In the genomic region with DNA sequence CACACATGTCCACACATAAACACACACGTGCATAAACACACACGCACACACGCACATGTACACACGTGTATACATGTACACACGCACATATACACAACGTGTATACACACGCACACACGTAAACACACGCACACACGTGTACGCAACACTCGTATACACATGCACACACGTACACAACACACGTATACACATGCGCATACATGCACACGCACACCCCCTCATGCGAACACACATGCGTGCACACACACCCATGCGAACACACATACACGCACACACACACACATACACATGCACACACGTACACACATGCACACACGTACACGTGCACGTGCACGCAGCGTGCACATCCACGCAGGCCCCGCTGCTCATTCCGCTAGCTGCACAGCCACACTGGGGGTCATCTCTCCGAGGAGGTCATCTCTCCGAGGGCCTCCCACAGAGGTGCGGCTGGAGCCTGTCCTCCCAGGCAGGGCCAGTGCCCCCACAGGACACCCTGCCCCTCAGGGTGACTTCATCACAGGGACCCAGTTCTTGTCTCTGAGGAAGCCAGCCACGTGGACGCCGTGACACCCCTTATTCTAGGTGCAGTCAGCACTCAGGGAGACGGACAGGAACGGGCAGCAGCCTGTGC, we compare ENCODE assay signal across 16 cellular contexts. TPM values are rescaled to one million over a fixed set of nuclear protein-coding genes. Genes with fewer than 3 reads are reported as not detected.
DNase-seq lines count a peak whose midpoint lies in the region; ATAC-seq, FAIRE-seq and TF ChIP-seq lines count a peak whose summit lies in the region.
"Had no signal": no experiment of that assay in that cellular context is flagged by ENCODE, and none has a peak within 500 bp of the region (broad histone marks: within the 10 kb centered on the region; RNA-seq: fewer than 3 reads in every experiment).

No MANE protein-coding gene starts in this region.

- TF ChIP-seq RAD21 in GM12878 (IDR thresholded peaks at IDR 0.05; ENCODE audit: insufficient read depth, low read depth, low read length) = no peak

- BruUV-seq in Caco-2 (replicated peaks; lab: Mats Ljungman, UMichigan) (no TSS peak), GM12878 (replicated peaks; lab: Mats Ljungman, UMichigan) (no TSS peak)

- H3K9me3 ChIP-seq in Caco-2 (no peaks in the 10 kb centered on the region), GM12878 (replicated peaks; ENCODE audit: control insufficient read depth, insufficient read depth, low read length) (no peaks in the 10 kb centered on the region)
- H3K9me3 ChIP-seq: HAP-1 had no signal

- no peaks in the 10 kb centered on the region for H3K4me1 Mint-ChIP-seq in Caco-2 (ENCODE audit: low read depth, unreplicated experiment)
- H3K4me1 Mint-ChIP-seq in neural crest cell = peaks cover 2% of the 10 kb centered on the region

- H3K9ac ChIP-seq in GM12878 (ENCODE audit: control insufficient read depth, insufficient read depth, low read length) = no peak overlapping the region

- CTCF ChIA-PET in Caco-2 (lab: Charles Lee) (no interaction called here), GM12878 (lab: Yijun Ruan, JAX) (no interaction called here)

- no peak overlapping the region for H3K27ac ChIP-seq in GM12878 (ENCODE audit: control insufficient read depth, insufficient read depth)

- peak overlapping the region; percentile 42 for H3K27ac Mint-ChIP-seq in Caco-2 (ENCODE audit: unreplicated experiment)
- H3K27ac Mint-ChIP-seq in neural crest cell (ENCODE audit: unreplicated experiment) = peak overlapping the region; percentile 12

- H2AFZ ChIP-seq in GM12878 (ENCODE audit: control insufficient read depth, low read depth, low read length) = no peak overlapping the region

- H3K9me3 Mint-ChIP-seq in Caco-2 (ENCODE audit: unreplicated experiment) (no peaks in the 10 kb centered on the region), neural crest cell (no peaks in the 10 kb centered on the region)

- SMC1A ChIA-PET in GM12878 (lab: Charles Lee; ENCODE audit: uncharacterized antibody, unreplicated experiment) = interaction anchor here (0.8 kb wide), 1 partner anchor 15 kb away, joined by 4 read pairs; no protein-coding TSS in a partner anchor

- peaks cover 2% of the 10 kb centered on the region; the same call in 1 of the 2 replicates for H3K79me2 ChIP-seq in GM12878 (ENCODE audit: control insufficient read depth, insufficient read depth, low read length)

- DNase-seq in Caco-2 (no peak), GM12878 (ENCODE audit: low read depth, low spot score) (no peak), neural crest cell (ENCODE audit: low read depth, low spot score) (no peak), NCI-H345 (lab: John Stamatoyannopoulos, UW) (no peak)
- no peak for DNase-seq in stimulated activated CD4-positive, alpha-beta T cell treated with anti-CD3 and anti-CD28 coated beads, Interleukin-12 subunit alpha, Interleukin-12 subunit beta, amount 100 ng/mL, for 4 hours
- DNase-seq: AML-193; CD8-positive, alpha-beta memory T cell; MV-4-11; NCI-H1417 treated with DMSO at 0.1 percent for 48 hours; NCI-H2029 treated with DMSO at 0.1 percent for 48 hours; NCI-H524; SHP77 treated with DMSO at 0.1 percent for 48 hours had no signal

- TF ChIP-seq CTCF in Caco-2 (IDR thresholded peaks at IDR 0.05; ENCODE audit: insufficient read depth in 1 of 2, low read depth in 1 of 2, low read length in 1 of 2, severe bottlenecking in 1 of 2, unreplicated experiment in 1 of 2) (no peak), GM12878 (IDR thresholded peaks at IDR 0.05 in 2 of 3, conservative IDR thresholded peaks at IDR 0.05 in 1 of 3; ENCODE audit: control insufficient read depth in 2 of 3, extremely low read depth in 1 of 3, insufficient read depth in 1 of 3, low read depth in 3 of 3, low read length in 3 of 3) (no peak), neural crest cell (conservative IDR thresholded peaks at IDR 0.05) (no peak)

- RAD21 ChIA-PET in GM12878 (lab: Charles Lee; ENCODE audit: unreplicated experiment) = no interaction called here

- TF ChIP-seq POLR2A in GM12878 (IDR thresholded peaks at IDR 0.05; ENCODE audit: low read depth, low read length) = peak; percentile 66

- H3K4me1 ChIP-seq in Caco-2 (no peaks in the 10 kb centered on the region), GM12878 (ENCODE audit: control insufficient read depth, insufficient read depth, low read length) (peaks cover 7% of the 10 kb centered on the region; the same call in 1 of the 2 replicates)
- H3K4me1 ChIP-seq: HAP-1 had no signal

- H4K20me1 ChIP-seq in GM12878 (ENCODE audit: control insufficient read depth, insufficient read depth) = no peaks in the 10 kb centered on the region

- H3K27me3 Mint-ChIP-seq in Caco-2 (ENCODE audit: insufficient read depth, unreplicated experiment) (no peaks in the 10 kb centered on the region), neural crest cell (ENCODE audit: low read depth) (no peaks in the 10 kb centered on the region)
- H3K27me3 Mint-ChIP-seq: CD8-positive, alpha-beta memory T cell had no signal

- H3K4me3 Mint-ChIP-seq in Caco-2 (ENCODE audit: unreplicated experiment) (no peak overlapping the region), neural crest cell (no peak overlapping the region)
- H3K4me3 Mint-ChIP-seq: CD8-positive, alpha-beta memory T cell had no signal

- H3K4me2 ChIP-seq in GM12878 (ENCODE audit: control insufficient read depth, insufficient read depth) = no peak overlapping the region

- in situ Hi-C loops in GM12878 (cut with MboI) = no loop called here

- intact Hi-C loops in Caco-2 (cut with micrococcal nuclease; ENCODE audit: unreplicated experiment) (no loop called here), GM12878 (cut with micrococcal nuclease; ENCODE audit: unreplicated experiment) (no loop called here)

- TF ChIP-seq EP300 in GM12878 (IDR thresholded peaks at IDR 0.05; ENCODE audit: borderline replicate concordance in 1 of 2, control insufficient read depth in 1 of 2, low read depth in 2 of 2, low read length in 2 of 2) = no peak

- peaks cover 34% of the 10 kb centered on the region for H3K36me3 Mint-ChIP-seq in Caco-2 (ENCODE audit: insufficient read depth, unreplicated experiment)
- H3K36me3 Mint-ChIP-seq in neural crest cell (ENCODE audit: low read depth) = peaks cover 3% of the 10 kb centered on the region

- POLR2A ChIA-PET in Caco-2 (lab: Charles Lee) (no interaction called here), GM12878 (lab: Charles Lee) (interaction anchor here (0.6 kb wide), 1 partner anchor 14 kb away, joined by 3 read pairs; no protein-coding TSS in a partner anchor)

- no peak for FAIRE-seq in GM12878 (lab: Jason Lieb, UNC)
- FAIRE-seq: RCC 7860 had no signal

- ATAC-seq in GM12878 = no peak
- no peak for ATAC-seq in GM21390 (IDR thresholded peaks at IDR 0.05; ENCODE audit: unreplicated experiment)

- WGBS in GM12878 (ENCODE audit: insufficient coverage, insufficient replicate concordance, low lambda C conversion rate, missing lambda C conversion rate) = 97% methylated on average over 35 of the region's 37 CpGs

- no peak overlapping the region for H3K4me3 ChIP-seq in Caco-2 (ENCODE audit: low read depth, low read length)
- H3K4me3 ChIP-seq in GM12878 = no peak overlapping the region
- H3K4me3 ChIP-seq: HAP-1 had no signal

- peaks cover 1% of the 10 kb centered on the region; the same call in 1 of the 2 replicates for H3K36me3 ChIP-seq in Caco-2 (ENCODE audit: control insufficient read depth, insufficient read depth, low read length)
- H3K36me3 ChIP-seq in GM12878 (ENCODE audit: control insufficient read depth in 2 of 2, insufficient read depth in 2 of 2, low read length in 1 of 2) = peaks cover 4 to 17% of the 10 kb centered on the region in 2 experiments; a peak in 3 of 4 replicates

- no peaks in the 10 kb centered on the region for H3K27me3 ChIP-seq in Caco-2 (replicated peaks; ENCODE audit: control insufficient read depth, insufficient read depth, low read length)
- H3K27me3 ChIP-seq in GM12878 (replicated peaks in 1 of 2; ENCODE audit: control insufficient read depth in 2 of 2, insufficient read depth in 2 of 2, low read length in 1 of 2) = no peaks in the 10 kb centered on the region

RNA-seq across cellular contexts. Expression of a gene that starts 25.9 kb away (rescaled TPM):
- 24.0 and 25.1 TPM in 2 replicates for total RNA-seq in Caco-2 (2022)
- not detected in 2 replicates for total RNA-seq in GM12878 (2013; cell fraction: nucleolus; rRNA removed)
- not detected in 2 replicates for total RNA-seq in GM12878 (2014; rRNA removed)
- total RNA-seq in GM12878 (2014; rRNA removed; fragmentation: Illumina TruSeq; extraction: Trizol) = not detected in 2 replicates
- total RNA-seq in GM12878 (2021) = not detected in 2 replicates
- polyA plus RNA-seq in GM12878 (2011; ENCODE audit: low read depth) = not detected
- not detected in 2 replicates for polyA plus RNA-seq in GM12878 (2011; rRNA removed)
- not detected in 2 replicates for polyA plus RNA-seq in GM12878 (2011; cell fraction: cytosol; rRNA removed)
- 0.04 and 0.07 TPM in 2 replicates for polyA plus RNA-seq in GM12878 (2011; cell fraction: nucleus; rRNA removed)
- polyA plus RNA-seq in GM12878 (2012) = not detected in 2 replicates
- polyA plus RNA-seq in GM12878 (2014; fragmentation: Illumina TruSeq; extraction: Trizol) = not detected in 2 replicates
- not detected for polyA plus RNA-seq in GM12878 (2014; fragmentation: Nextera tagmentation; extraction: Ambion mirVana)
- not detected in 2 replicates for polyA plus RNA-seq in GM12878 (2014; rRNA removed)
- not detected for polyA plus RNA-seq in GM12878 (2016; fragmentation: Nextera tagmentation; extraction: Ambion mirVana)
- not detected in 2 replicates for polyA minus RNA-seq in GM12878 (2011; rRNA and poly(A)+ RNA removed)
- not detected in 2 replicates for polyA minus RNA-seq in GM12878 (2011; cell fraction: cytosol; rRNA and poly(A)+ RNA removed)
- not detected in 2 replicates for polyA minus RNA-seq in GM12878 (2011; cell fraction: nucleus; rRNA and poly(A)+ RNA removed)
- not detected in 2 replicates for total RNA-seq in neural crest cell
- total RNA-seq: CD8-positive, alpha-beta memory T cell; Daoy had no signal
- polyA plus RNA-seq: CD8-positive, alpha-beta memory T cell had no signal

RNA-seq across cellular contexts. Expression of a gene that starts 33.5 kb away (rescaled TPM):
- total RNA-seq in Caco-2 (2022) (24.8 and 25.6 TPM in 2 replicates), GM12878 (2014; rRNA removed) (10.2 and 12.5 TPM in 2 replicates), GM12878 (2014; rRNA removed; fragmentation: Illumina TruSeq; extraction: Trizol) (9.5 and 11.4 TPM in 2 replicates), GM12878 (2021) (8.6 and 9.0 TPM in 2 replicates), neural crest cell (12.7 and 13.1 TPM in 2 replicates)
- 117 and 121 TPM in 2 replicates for total RNA-seq in GM12878 (2013; cell fraction: nucleolus; rRNA removed)
- polyA plus RNA-seq in GM12878 (2011; ENCODE audit: low read depth) = 4.5 TPM
- polyA plus RNA-seq in GM12878 (2011; rRNA removed) (15.9 and 17.0 TPM in 2 replicates), GM12878 (2014; fragmentation: Illumina TruSeq; extraction: Trizol) (7.0 and 12.4 TPM in 2 replicates), GM12878 (2014; fragmentation: Nextera tagmentation; extraction: Ambion mirVana) (1 to 10 TPM; 3.7 to 6.6 TPM), GM12878 (2014; rRNA removed) (8.9 and 10.2 TPM in 2 replicates), GM12878 (2016; fragmentation: Nextera tagmentation; extraction: Ambion mirVana) (10 to 100 TPM; 15.0 to 17.9 TPM)
- 10.8 and 11.2 TPM in 2 replicates for polyA plus RNA-seq in GM12878 (2011; cell fraction: cytosol; rRNA removed)
- 22.4 and 24.8 TPM in 2 replicates for polyA plus RNA-seq in GM12878 (2011; cell fraction: nucleus; rRNA removed)
- 6.9 and 7.6 TPM in 2 replicates for polyA plus RNA-seq in GM12878 (2012)
- 11.1 and 20.0 TPM in 2 replicates for polyA minus RNA-seq in GM12878 (2011; rRNA and poly(A)+ RNA removed)
- polyA minus RNA-seq in GM12878 (2011; cell fraction: cytosol; rRNA and poly(A)+ RNA removed) = 2.1 and 2.7 TPM in 2 replicates
- 11.1 and 16.1 TPM in 2 replicates for polyA minus RNA-seq in GM12878 (2011; cell fraction: nucleus; rRNA and poly(A)+ RNA removed)

RNA-seq across cellular contexts. Expression of a gene that starts 35.5 kb away (rescaled TPM):
- total RNA-seq in Caco-2 (2022) (1.8 and 3.0 TPM in 2 replicates), GM12878 (2014; rRNA removed) (0.65 and 0.68 TPM in 2 replicates), GM12878 (2014; rRNA removed; fragmentation: Illumina TruSeq; extraction: Trizol) (0.36 and 0.92 TPM in 2 replicates), GM12878 (2021) (0.51 and 1.1 TPM in 2 replicates), neural crest cell (0.41 TPM in 1 of 2 replicates, not detected in the other)
- 30.0 and 31.5 TPM in 2 replicates for total RNA-seq in GM12878 (2013; cell fraction: nucleolus; rRNA removed)
- 3.5 TPM for polyA plus RNA-seq in GM12878 (2011; ENCODE audit: low read depth)
- polyA plus RNA-seq in GM12878 (2011; rRNA removed) (9.0 and 12.0 TPM in 2 replicates), GM12878 (2014; fragmentation: Illumina TruSeq; extraction: Trizol) (0.19 TPM in 1 of 2 replicates, not detected in the other), GM12878 (2014; fragmentation: Nextera tagmentation; extraction: Ambion mirVana) (not detected), GM12878 (2014; rRNA removed) (0.50 and 0.80 TPM in 2 replicates), GM12878 (2016; fragmentation: Nextera tagmentation; extraction: Ambion mirVana) (1 to 10 TPM in 1 of 2 experiments, under 1 TPM in 1; 0.56 to 1.0 TPM)
- 12.9 and 14.2 TPM in 2 replicates for polyA plus RNA-seq in GM12878 (2011; cell fraction: cytosol; rRNA removed)
- polyA plus RNA-seq in GM12878 (2011; cell fraction: nucleus; rRNA removed) = 18.1 and 26.9 TPM in 2 replicates
- 5.0 and 11.4 TPM in 2 replicates for polyA plus RNA-seq in GM12878 (2012)
- polyA minus RNA-seq in GM12878 (2011; rRNA and poly(A)+ RNA removed) = 11.6 and 21.0 TPM in 2 replicates
- 2.2 and 3.7 TPM in 2 replicates for polyA minus RNA-seq in GM12878 (2011; cell fraction: cytosol; rRNA and poly(A)+ RNA removed)
- polyA minus RNA-seq in GM12878 (2011; cell fraction: nucleus; rRNA and poly(A)+ RNA removed) = 6.0 and 13.7 TPM in 2 replicates

RNA-seq across cellular contexts. Expression of a gene that starts 54.4 kb away (rescaled TPM):
- total RNA-seq in Caco-2 (2022) (65.6 and 77.6 TPM in 2 replicates), GM12878 (2014; rRNA removed) (34.0 and 44.2 TPM in 2 replicates), GM12878 (2014; rRNA removed; fragmentation: Illumina TruSeq; extraction: Trizol) (15.8 and 17.9 TPM in 2 replicates), GM12878 (2021) (38.7 and 42.3 TPM in 2 replicates), neural crest cell (5.2 and 6.4 TPM in 2 replicates)
- 23.8 and 32.2 TPM in 2 replicates for total RNA-seq in GM12878 (2013; cell fraction: nucleolus; rRNA removed)
- polyA plus RNA-seq in GM12878 (2011; ENCODE audit: low read depth) = 3.9 TPM
- polyA plus RNA-seq in GM12878 (2011; rRNA removed) (16.6 and 22.5 TPM in 2 replicates), GM12878 (2014; fragmentation: Illumina TruSeq; extraction: Trizol) (8.0 and 22.0 TPM in 2 replicates), GM12878 (2014; fragmentation: Nextera tagmentation; extraction: Ambion mirVana) (under 1 TPM in 1 of 2 experiments, not detected in 1; 0.22 TPM), GM12878 (2014; rRNA removed) (28.9 and 35.5 TPM in 2 replicates), GM12878 (2016; fragmentation: Nextera tagmentation; extraction: Ambion mirVana) (10 to 100 TPM in 1 of 2 experiments, 1 to 10 TPM in 1; 6.7 to 12.7 TPM)
- polyA plus RNA-seq in GM12878 (2011; cell fraction: cytosol; rRNA removed) = 30.5 and 44.3 TPM in 2 replicates
- polyA plus RNA-seq in GM12878 (2011; cell fraction: nucleus; rRNA removed) = 55.5 and 64.6 TPM in 2 replicates
- 17.1 and 19.8 TPM in 2 replicates for polyA plus RNA-seq in GM12878 (2012)
- 15.7 and 37.9 TPM in 2 replicates for polyA minus RNA-seq in GM12878 (2011; rRNA and poly(A)+ RNA removed)
- polyA minus RNA-seq in GM12878 (2011; cell fraction: cytosol; rRNA and poly(A)+ RNA removed) = 22.1 and 25.5 TPM in 2 replicates
- polyA minus RNA-seq in GM12878 (2011; cell fraction: nucleus; rRNA and poly(A)+ RNA removed) = 14.0 and 35.4 TPM in 2 replicates

Comparison
In these comparisons a context has a peak if more than half of its experiments do, and no peak if none do; other contexts are left out.
1. RNA of a gene that starts 25.9 kb away (total RNA-seq): 24.0 to 25.1 TPM in Caco-2; not detected in GM12878 and not detected in neural crest cell; every median in the first group is over 10 times any median in the second.